26 cellular contexts compared by ENCODE assay signal in genomic region chr10:11706911-11707567, GRCh38. TPM values are rescaled to one million over a fixed set of nuclear protein-coding genes. Genes with fewer than 3 reads are reported as not detected.
DNase-seq lines count a peak whose midpoint lies in the region; ATAC-seq, FAIRE-seq and TF ChIP-seq lines count a peak whose summit lies in the region.
"Had no signal": no experiment of that assay in that cellular context is flagged by ENCODE, and none has a peak within 500 bp of the region (broad histone marks: within the 10 kb centered on the region; RNA-seq: fewer than 3 reads in every experiment).

No MANE protein-coding gene starts in this region.

- no peak overlapping the region for H3K27ac Mint-ChIP-seq in chondrocyte (ENCODE audit: unreplicated experiment)
- H3K27ac Mint-ChIP-seq: activated naive CD8-positive, alpha-beta T cell treated with anti-CD3 and anti-CD28 coated beads for 36 hours; B cell had no signal

- POLR2A ChIA-PET in HepG2 (lab: Yijun Ruan, JAX): interaction anchor here (1.2 kb wide), 1 partner anchor 9 kb away, joined by 4 read pairs; no protein-coding TSS in a partner anchor

- no peaks in the 10 kb centered on the region for H3K9me3 Mint-ChIP-seq in chondrocyte (ENCODE audit: low read depth)
- H3K9me3 Mint-ChIP-seq: naive B cell had no signal

- H3K4me1 ChIP-seq in DND-41 (ENCODE audit: insufficient read depth, low read length) (peaks cover 11% of the 10 kb centered on the region), HepG2 (ENCODE audit: insufficient read depth, low read length) (peaks cover 67% of the 10 kb centered on the region)
- H3K4me1 ChIP-seq: HAP-1 had no signal

- FAIRE-seq in HepG2 (lab: Jason Lieb, UNC): no peak
- FAIRE-seq: A204.1, TTC549 had no signal

- H3K27ac ChIP-seq in DND-41 (ENCODE audit: low read length): no peak overlapping the region
- H3K27ac ChIP-seq in HepG2 (ENCODE audit: extremely low read length, insufficient read depth, low read length): no peak overlapping the region
- H3K27ac ChIP-seq: heart left ventricle had no signal

- no peaks in the 10 kb centered on the region for H3K27me3 Mint-ChIP-seq in chondrocyte (ENCODE audit: low read depth)
- H3K27me3 Mint-ChIP-seq: B cell, naive B cell had no signal

- H3K4me2 ChIP-seq in DND-41 (ENCODE audit: insufficient read depth, low read length) (no peak overlapping the region), HepG2 (ENCODE audit: low read depth, low read length) (no peak overlapping the region)

- TF ChIP-seq CTCF in DND-41 (IDR thresholded peaks at IDR 0.05; ENCODE audit: borderline replicate concordance, extremely low read depth, low read length, poor library complexity, severe bottlenecking): peak; percentile 8
- TF ChIP-seq CTCF in LNCaP clone FGC (IDR thresholded peaks at IDR 0.05; ENCODE audit: control insufficient read depth, extremely low read depth, insufficient read depth): 0 out of 2 replicates have a peak, but pooled peaks have one; percentile 10
- TF ChIP-seq CTCF in chondrocyte (IDR thresholded peaks at IDR 0.05): peak; percentile 31
- no peak for TF ChIP-seq CTCF in HepG2 (CRISPR knock-in tag; IDR thresholded peaks at IDR 0.05)

- CTCF ChIA-PET in HepG2 (lab: Yijun Ruan, JAX; ENCODE audit: low intra/inter-chr PET ratio, low total read pairs): no interaction called here

- H3K9ac ChIP-seq in DND-41 (ENCODE audit: low read depth, low read length) (no peak overlapping the region), HepG2 (ENCODE audit: insufficient read depth, low read depth, low read length) (no peak overlapping the region)

- no TSS peak for BruUV-seq in HepG2 (replicated peaks; lab: Mats Ljungman, UMichigan)

- in situ Hi-C loops in HepG2 (cut with HindIII; ENCODE audit: extremely low pct_ligation_motif_present, low pct_unique_long_range_greater_than_20kb): no loop called here

- TF ChIP-seq RAD21 in HepG2 (CRISPR knock-in tag; IDR thresholded peaks at IDR 0.05): no peak

- H3K27me3 ChIP-seq in DND-41 (ENCODE audit: insufficient read depth, low read length, poor library complexity): no peaks in the 10 kb centered on the region
- H3K27me3 ChIP-seq in HepG2 (ENCODE audit: control insufficient read depth in 1 of 2, insufficient read depth in 2 of 2, low read length in 2 of 2): no peaks in the 10 kb centered on the region
- H3K27me3 ChIP-seq: spleen had no signal

- ATAC-seq in DND-41 (ENCODE audit: insufficient read depth, low read depth): no peak
- ATAC-seq in HepG2: no peak
- no peak for ATAC-seq in HG02759 (IDR thresholded peaks at IDR 0.05; ENCODE audit: unreplicated experiment)
- ATAC-seq: heart left ventricle, PC-3 had no signal

- no peak overlapping the region for H3K4me3 Mint-ChIP-seq in chondrocyte (ENCODE audit: unreplicated experiment)
- H3K4me3 Mint-ChIP-seq: activated naive CD8-positive, alpha-beta T cell treated with anti-CD3 and anti-CD28 coated beads for 36 hours; B cell had no signal

- no peak for DNase-seq in DND-41
- no peak for DNase-seq in LNCaP clone FGC (ENCODE audit: low read depth)
- DNase-seq in chondrocyte (ENCODE audit: low spot score): no peak
- no peak for DNase-seq in HepG2 (ENCODE audit: low spot score)
- no peak for DNase-seq in C1 segment of cervical spinal cord (lab: John Stamatoyannopoulos, UW)
- no peak for DNase-seq in activated T-cell treated with anti-CD3 and anti-CD28 coated beads for 4 hours
- DNase-seq in RKO (ENCODE audit: low spot score): no peak
- DNase-seq: activated CD4-positive, alpha-beta T cell treated with anti-CD3 and anti-CD28 coated beads for 4 hours; activated naive CD8-positive, alpha-beta T cell treated with anti-CD3 and anti-CD28 coated beads for 36 hours; effector memory CD4-positive, alpha-beta T cell; KBM-7; naive B cell; NCI-H2081 treated with DMSO at 0.1 percent for 48 hours; occipital lobe; PC-3; retina; SHP77 treated with DMSO at 0.1 percent for 48 hours; spleen; stimulated activated CD4-positive, alpha-beta T cell treated with anti-CD3 and anti-CD28 coated beads, Interleukin-4, amount 100 ng/mL, for 24 hours; stimulated activated naive CD4-positive, alpha-beta T cell treated with Interleukin-2 at 50 U/mL for 16 hours had no signal

- H2AFZ ChIP-seq in DND-41 (ENCODE audit: low read depth, low read length) (no peak overlapping the region), HepG2 (ENCODE audit: low read length) (no peak overlapping the region)

- no peaks in the 10 kb centered on the region for H3K79me2 ChIP-seq in DND-41 (ENCODE audit: insufficient read depth, low read length)
- no peaks in the 10 kb centered on the region for H3K79me2 ChIP-seq in HepG2 (ENCODE audit: insufficient read depth, low read length)

- no peaks in the 10 kb centered on the region for H4K20me1 ChIP-seq in DND-41 (ENCODE audit: insufficient read depth, low read length)
- no peaks in the 10 kb centered on the region for H4K20me1 ChIP-seq in HepG2 (ENCODE audit: insufficient read depth, low read length)

- H3K9me3 ChIP-seq in DND-41 (ENCODE audit: insufficient read depth, low read length, severe bottlenecking): no peaks in the 10 kb centered on the region
- H3K9me3 ChIP-seq in HepG2 (ENCODE audit: low read length): no peaks in the 10 kb centered on the region
- H3K9me3 ChIP-seq: HAP-1, heart left ventricle, spleen had no signal

- H3K36me3 ChIP-seq in DND-41 (ENCODE audit: insufficient read depth, low read length): no peaks in the 10 kb centered on the region
- H3K36me3 ChIP-seq in HepG2 (replicated peaks in 1 of 2; ENCODE audit: control insufficient read depth in 1 of 2, insufficient read depth in 2 of 2, low read length in 2 of 2): no peaks in the 10 kb centered on the region
- H3K36me3 ChIP-seq: HAP-1, heart left ventricle, spleen had no signal

- 91% methylated on average over 10 of the region's 10 CpGs for WGBS in HepG2 (ENCODE audit: low lambda C conversion rate)

- H3K4me1 Mint-ChIP-seq in chondrocyte (ENCODE audit: low read depth): no peaks in the 10 kb centered on the region

- intact Hi-C loops in HepG2 (cut with micrococcal nuclease; ENCODE audit: unreplicated experiment): no loop called here

- no peak for TF ChIP-seq EP300 in HepG2 (IDR thresholded peaks at IDR 0.05; ENCODE audit: low read depth in 2 of 2, low read length in 2 of 2)
- no peak for TF ChIP-seq EP300 in HepG2 (CRISPR knock-in tag; IDR thresholded peaks at IDR 0.05; ENCODE audit: borderline replicate concordance)

- H3K36me3 Mint-ChIP-seq in chondrocyte (ENCODE audit: low read depth): no peaks in the 10 kb centered on the region
- H3K36me3 Mint-ChIP-seq: activated naive CD8-positive, alpha-beta T cell treated with anti-CD3 and anti-CD28 coated beads for 36 hours; naive B cell had no signal

- no peak for TF ChIP-seq POLR2A in HepG2 (IDR thresholded peaks at IDR 0.05; ENCODE audit: insufficient read depth in 1 of 2, low read depth in 2 of 2, low read length in 2 of 2)

- H3K4me3 ChIP-seq in DND-41 (ENCODE audit: low read depth in 1 of 2, low read length in 2 of 2): no peak overlapping the region
- no peak overlapping the region for H3K4me3 ChIP-seq in LNCaP clone FGC (ENCODE audit: low read depth, low read length)
- no peak overlapping the region for H3K4me3 ChIP-seq in HepG2 (replicated peaks in 1 of 3; ENCODE audit: insufficient read depth in 1 of 3, low read depth in 2 of 3, low read length in 3 of 3)
- H3K4me3 ChIP-seq: HAP-1, heart left ventricle, spleen had no signal

TF ChIP-seq in HepG2, 621 proteins besides CTCF, POLR2A, EP300 and RAD21 (continues in another document):
- TF ChIP-seq CSRNP1 (CRISPR knock-in tag; IDR thresholded peaks at IDR 0.05) (no peak), ZNF761 (CRISPR knock-in tag; conservative IDR thresholded peaks at IDR 0.05) (no peak), ZNF674 (CRISPR knock-in tag; IDR thresholded peaks at IDR 0.05; ENCODE audit: low read depth) (no peak)

RNA-seq across cellular contexts. Expression of gene ECHDC3, which starts 35.1 kb away (rescaled TPM):
- total RNA-seq in chondrocyte: 0.41 to 6.5 TPM (median 5.7 TPM) in 3 replicates
- not detected in 2 replicates for total RNA-seq in HepG2 (2016; rRNA removed; fragmentation: Illumina TruSeq; extraction: Trizol)
- not detected in 2 replicates for total RNA-seq in HepG2 (2016; cell fraction: cytosol; rRNA removed; fragmentation: Illumina TruSeq; extraction: Trizol; ENCODE audit: low read depth)
- 0.13 TPM in 1 of 2 replicates, not detected in the other for total RNA-seq in HepG2 (2016; cell fraction: insoluble cytoplasmic fraction; rRNA removed; fragmentation: Illumina TruSeq; extraction: Trizol)
- not detected in 2 replicates for total RNA-seq in HepG2 (2016; cell fraction: membrane; rRNA removed; fragmentation: Illumina TruSeq; extraction: Trizol)
- total RNA-seq in HepG2 (2016; cell fraction: nucleus; rRNA removed; fragmentation: Illumina TruSeq; extraction: Trizol): not detected in 2 replicates
- not detected in 2 replicates for polyA plus RNA-seq in HepG2 (2011; rRNA removed)
- polyA plus RNA-seq in HepG2 (2011; cell fraction: cytosol; rRNA removed): not detected in 2 replicates
- not detected in 2 replicates for polyA plus RNA-seq in HepG2 (2011; cell fraction: nucleus; rRNA removed)
- not detected in 2 replicates for polyA plus RNA-seq in HepG2 (2012)
- not detected in 2 replicates for polyA plus RNA-seq in HepG2 (2016; cell fraction: cytosol; fragmentation: Illumina TruSeq; extraction: Trizol; ENCODE audit: low read depth)
- polyA plus RNA-seq in HepG2 (2016; cell fraction: insoluble cytoplasmic fraction; fragmentation: Illumina TruSeq; extraction: Trizol; ENCODE audit: low read depth): not detected in 2 replicates
- polyA plus RNA-seq in HepG2 (2016; cell fraction: membrane; fragmentation: Illumina TruSeq; extraction: Trizol; ENCODE audit: low read depth): not detected in 2 replicates
- not detected in 2 replicates for polyA plus RNA-seq in HepG2 (2016; cell fraction: nucleus; fragmentation: Illumina TruSeq; extraction: Trizol; ENCODE audit: insufficient read depth, low read depth)
- 2.3 TPM in 1 of 2 replicates, not detected in the other for polyA minus RNA-seq in HepG2 (2011; rRNA and poly(A)+ RNA removed; ENCODE audit: low replicate concordance)
- polyA minus RNA-seq in HepG2 (2011; cell fraction: cytosol; rRNA and poly(A)+ RNA removed): not detected in 2 replicates
- not detected in 2 replicates for polyA minus RNA-seq in HepG2 (2011; cell fraction: nucleus; rRNA and poly(A)+ RNA removed)
- total RNA-seq: PC-3 had no signal
